15 cellular contexts compared by ENCODE assay signal in the genomic region with DNA sequence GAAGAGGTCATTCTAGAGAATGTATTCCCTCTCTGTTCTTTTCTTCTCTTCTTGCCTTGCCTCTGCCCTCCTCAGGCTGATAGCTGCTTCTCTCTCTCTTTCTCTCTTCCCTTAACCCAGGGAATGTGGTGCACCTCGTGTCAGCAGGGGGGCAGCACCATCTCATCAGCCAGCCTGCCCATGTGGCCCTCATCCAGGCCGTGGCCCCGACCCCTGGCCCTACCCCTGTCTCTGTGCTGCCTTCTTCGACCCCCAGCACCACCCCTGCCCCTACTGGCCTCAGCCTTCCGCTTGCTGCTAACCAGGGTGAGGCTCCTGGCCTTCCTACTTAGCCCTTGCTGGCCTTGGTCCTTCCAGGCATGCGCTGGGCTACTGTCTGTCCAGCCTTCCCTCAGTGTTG. TPM values are rescaled to one million over a fixed set of nuclear protein-coding genes. Genes with fewer than 3 reads are reported as not detected.
DNase-seq lines count a peak whose midpoint lies in the region; ATAC-seq and TF ChIP-seq lines count a peak whose summit lies in the region.
"Had no signal": no experiment of that assay in that cellular context is flagged by ENCODE, and none has a peak within 500 bp of the region (broad histone marks: within the 10 kb centered on the region; RNA-seq: fewer than 3 reads in every experiment).

No MANE protein-coding gene starts in this region.

- H2AFZ ChIP-seq in SK-N-SH (ENCODE audit: low read depth) = no peak overlapping the region
- H2AFZ ChIP-seq in MM.1S (ENCODE audit: low read length) = no peak overlapping the region

- H3K27ac ChIP-seq in SK-N-SH (ENCODE audit: low read depth in 2 of 2, low read length in 1 of 2) = no peak overlapping the region
- H3K27ac ChIP-seq in MM.1S (ENCODE audit: low read length) = no peak overlapping the region
- H3K27ac ChIP-seq: esophagus squamous epithelium, SJSA1 had no signal

- peaks cover 14% of the 10 kb centered on the region for H3F3A ChIP-seq in SK-N-SH (replicated peaks; ENCODE audit: insufficient read depth)
- H3F3A ChIP-seq in MM.1S (ENCODE audit: insufficient read depth, low read length) = 0 out of 2 replicates have a peak, but pooled peaks cover 3% of the 10 kb centered on the region

- H3K36me3 ChIP-seq in SK-N-SH (replicated peaks in 1 of 2; ENCODE audit: control insufficient read depth in 1 of 2, insufficient read depth in 2 of 2, low read length in 1 of 2) (peaks cover 71 to 74% of the 10 kb centered on the region in 2 experiments), MM.1S (replicated peaks; ENCODE audit: insufficient read depth, low read length) (peaks cover 19% of the 10 kb centered on the region)

- DNase-seq in SK-N-SH (peak; percentile 27), MM.1S (no peak), epithelial cell of proximal tubule (ENCODE audit: low read depth) (no peak), posterior vena cava (ENCODE audit: low spot score) (peak; percentile 29), cerebellar cortex (ENCODE audit: low spot score) (no peak), COR-L47 (lab: John Stamatoyannopoulos, UW) (no peak), NCI-H446 treated with DMSO at 0.1 percent for 48 hours (lab: John Stamatoyannopoulos, UW) (no peak)
- DNase-seq: 8988T, Caco-2, esophagus squamous epithelium, NCI-H2171 treated with DMSO at 0.1 percent for 48 hours had no signal

- H3K9me3 ChIP-seq in SK-N-SH (no peaks in the 10 kb centered on the region), MM.1S (replicated peaks; ENCODE audit: insufficient read depth, low read length) (no peaks in the 10 kb centered on the region)
- H3K9me3 ChIP-seq: Caco-2, esophagus squamous epithelium, SJSA1 had no signal

- H3K79me2 ChIP-seq in SK-N-SH (ENCODE audit: insufficient read depth) (peaks cover 70% of the 10 kb centered on the region), MM.1S (ENCODE audit: low read length) (peaks cover 69% of the 10 kb centered on the region)

- no peak for ATAC-seq in SK-N-SH treated with all-trans-retinoic acid at 6 μM for 48 hours

- WGBS in SK-N-SH (ENCODE audit: low lambda C conversion rate) = 89% methylated on average over 6 of the region's 6 CpGs

- H3K4me2 ChIP-seq in SK-N-SH (no peak overlapping the region), MM.1S (ENCODE audit: low read depth, low read length) (no peak overlapping the region)
- H3K4me2 ChIP-seq: smooth muscle cell had no signal

- H3K9me2 ChIP-seq in SK-N-SH = no peaks in the 10 kb centered on the region
- no peaks in the 10 kb centered on the region for H3K9me2 ChIP-seq in MM.1S (replicated peaks; ENCODE audit: insufficient read depth, low read length)

- H3K4me1 ChIP-seq in SK-N-SH (ENCODE audit: control insufficient read depth in 1 of 2, insufficient read depth in 2 of 2, low read depth in 1 of 2, low read length in 1 of 2) = no peaks in the 10 kb centered on the region
- H3K4me1 ChIP-seq in MM.1S (ENCODE audit: low read length) = no peaks in the 10 kb centered on the region
- H3K4me1 ChIP-seq: Caco-2, esophagus squamous epithelium, SJSA1 had no signal

- 0 out of 2 replicates have a peak, but pooled peaks cover 9% of the 10 kb centered on the region for H4K20me1 ChIP-seq in SK-N-SH (ENCODE audit: insufficient read depth)
- H4K20me1 ChIP-seq in MM.1S (ENCODE audit: insufficient read depth, low read length) = no peaks in the 10 kb centered on the region

- POLR2A ChIA-PET in SK-N-SH (lab: Yijun Ruan, JAX) = no interaction called here

- intact Hi-C loops in posterior vena cava (cut with DNase I) = no loop called here

- H3K9ac ChIP-seq in SK-N-SH = no peak overlapping the region
- no peak overlapping the region for H3K9ac ChIP-seq in MM.1S (ENCODE audit: low read length)

- no peak for TF ChIP-seq EP300 in SK-N-SH (IDR thresholded peaks at IDR 0.05; ENCODE audit: borderline replicate concordance in 1 of 2, low read depth in 1 of 2, low read length in 1 of 2)

- TF ChIP-seq RAD21 in SK-N-SH (IDR thresholded peaks at IDR 0.05; ENCODE audit: low read length) = no peak

- CTCF ChIA-PET in SK-N-SH (lab: Yijun Ruan, JAX) = interaction anchor here (0.8 kb wide), 2 partner anchors 16 to 20 kb away, joined by 3 read pairs; no protein-coding TSS in a partner anchor

- no peak overlapping the region for H3K4me3 ChIP-seq in SK-N-SH (ENCODE audit: low read depth in 2 of 2, low read length in 1 of 2)
- no peak overlapping the region for H3K4me3 ChIP-seq in MM.1S (ENCODE audit: low read length)
- H3K4me3 ChIP-seq in epithelial cell of proximal tubule (ENCODE audit: low read depth, low read length) = no peak overlapping the region
- H3K4me3 ChIP-seq: esophagus squamous epithelium, lung, SJSA1, smooth muscle cell had no signal

- TF ChIP-seq CTCF in SK-N-SH (IDR thresholded peaks at IDR 0.05) (no peak), MM.1S (IDR thresholded peaks at IDR 0.05; ENCODE audit: low read length) (0 out of 2 replicates have a peak, but pooled peaks have one; percentile 11), epithelial cell of proximal tubule (conservative IDR thresholded peaks at IDR 0.05; ENCODE audit: low read depth, low read length) (peak; percentile 22)

- H3K27me3 ChIP-seq in SK-N-SH (ENCODE audit: insufficient read depth) (no peaks in the 10 kb centered on the region), MM.1S (replicated peaks; ENCODE audit: insufficient read depth, low read length) (no peaks in the 10 kb centered on the region)
- H3K27me3 ChIP-seq: esophagus squamous epithelium, SJSA1 had no signal

TF ChIP-seq in SK-N-SH, 30 proteins besides CTCF, POLR2A, EP300 and RAD21 (continues in another document):
- TF ChIP-seq SIN3A (IDR thresholded peaks at IDR 0.05; ENCODE audit: borderline replicate concordance, low read depth, low read length) = no peak

TF ChIP-seq in SK-N-SH treated with all-trans-retinoic acid at 6 μM for 48 hours, 23 proteins besides CTCF, POLR2A, EP300 and RAD21:
- TF ChIP-seq ZFP3 (CRISPR knock-in tag; IDR thresholded peaks at IDR 0.05) = no peak

RNA-seq across cellular contexts. Expression of a gene that starts 23.5 kb away (rescaled TPM):
- 3.7 and 5.6 TPM in 2 replicates for polyA plus RNA-seq in SK-N-SH (2012; rRNA removed)
- polyA plus RNA-seq in SK-N-SH (2012; cell fraction: cytosol; rRNA removed) = 2.1 and 4.3 TPM in 2 replicates
- 8.1 and 12.8 TPM in 2 replicates for polyA plus RNA-seq in SK-N-SH (2012; cell fraction: nucleus; rRNA removed)
- total RNA-seq in epithelial cell of proximal tubule (10.8 and 11.8 TPM in 2 replicates), posterior vena cava (10 to 100 TPM; 41.4 to 44.9 TPM)

RNA-seq across cellular contexts. Expression of a gene that starts 25.8 kb away (rescaled TPM):
- polyA plus RNA-seq in SK-N-SH (2012; rRNA removed) = 45.8 and 54.2 TPM in 2 replicates
- 17.3 and 21.5 TPM in 2 replicates for polyA plus RNA-seq in SK-N-SH (2012; cell fraction: cytosol; rRNA removed)
- 194 and 207 TPM in 2 replicates for polyA plus RNA-seq in SK-N-SH (2012; cell fraction: nucleus; rRNA removed)
- 27.6 and 42.0 TPM in 2 replicates for total RNA-seq in epithelial cell of proximal tubule
- 10 to 100 TPM; 13.0 to 13.9 TPM for total RNA-seq in posterior vena cava

RNA-seq across cellular contexts. Expression of a gene that starts 39.4 kb away (rescaled TPM):
- 28.4 and 36.5 TPM in 2 replicates for polyA plus RNA-seq in SK-N-SH (2012; rRNA removed)
- 7.2 and 10.3 TPM in 2 replicates for polyA plus RNA-seq in SK-N-SH (2012; cell fraction: cytosol; rRNA removed)
- 230 and 287 TPM in 2 replicates for polyA plus RNA-seq in SK-N-SH (2012; cell fraction: nucleus; rRNA removed)
- 7.0 and 8.2 TPM in 2 replicates for total RNA-seq in epithelial cell of proximal tubule
- 1 to 10 TPM; 1.2 TPM for total RNA-seq in posterior vena cava

RNA-seq across cellular contexts. Expression of a gene that starts 39.7 kb away (rescaled TPM):
- polyA plus RNA-seq in SK-N-SH (2012; rRNA removed) = 49.8 and 57.3 TPM in 2 replicates
- polyA plus RNA-seq in SK-N-SH (2012; cell fraction: cytosol; rRNA removed) = 28.3 and 31.2 TPM in 2 replicates
- 87.3 and 103 TPM in 2 replicates for polyA plus RNA-seq in SK-N-SH (2012; cell fraction: nucleus; rRNA removed)
- 47.2 and 73.8 TPM in 2 replicates for total RNA-seq in epithelial cell of proximal tubule
- 10 to 100 TPM; 60.9 to 66.5 TPM for total RNA-seq in posterior vena cava

Comparison
In these comparisons a context has a peak if more than half of its experiments do, and no peak if none do; other contexts are left out.
1. DNase-seq: peak in SK-N-SH (single experiment) and posterior vena cava (single experiment); none in MM.1S (single experiment), epithelial cell of proximal tubule (single experiment), cerebellar cortex (single experiment), COR-L47 (single experiment) and NCI-H446 treated with DMSO at 0.1 percent for 48 hours (single experiment).